ENCODE assay signal across 8 cellular contexts in the genomic region with DNA sequence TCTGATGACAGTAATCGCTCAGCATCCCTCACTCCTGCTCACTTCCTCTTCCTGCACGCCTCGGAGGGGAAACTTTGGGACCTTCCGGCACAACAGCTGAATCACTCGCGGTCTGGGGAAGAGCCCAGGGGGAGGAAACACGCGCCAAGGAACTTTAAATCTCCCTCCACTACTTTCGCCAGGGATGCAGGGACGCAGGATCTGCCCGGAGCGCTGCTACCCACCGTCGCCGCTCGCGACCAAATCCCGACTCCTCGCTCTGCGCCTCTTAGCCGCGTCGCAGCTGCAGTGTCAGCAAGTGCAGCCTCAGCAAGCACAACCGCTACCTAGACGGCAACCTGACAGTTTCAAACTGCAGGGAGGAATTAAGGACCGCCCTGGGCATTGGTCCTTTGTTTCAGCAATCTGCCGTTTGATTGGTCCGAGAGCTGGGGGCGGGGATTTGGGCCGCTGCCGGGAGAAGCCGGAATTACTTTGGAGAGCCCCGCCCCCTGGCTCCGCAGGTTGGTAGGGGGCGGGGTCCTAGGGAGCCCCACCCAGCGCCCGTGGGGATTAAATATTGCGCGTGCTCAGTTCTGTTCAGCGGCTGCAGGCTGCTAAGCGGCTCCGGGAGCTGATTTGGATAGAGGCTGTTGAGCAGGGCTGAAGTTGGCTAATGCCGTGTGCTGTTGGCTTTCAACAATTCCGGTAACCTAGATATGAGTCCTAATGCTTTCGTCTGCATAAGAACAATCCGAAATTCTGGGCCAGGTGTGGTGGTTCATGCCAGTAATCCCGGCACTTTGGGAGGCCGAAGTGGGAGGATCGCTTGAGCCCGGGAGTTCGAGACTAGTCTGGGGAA. TPM values are rescaled to one million over a fixed set of nuclear protein-coding genes. Genes with fewer than 3 reads are reported as not detected.
DNase-seq lines count a peak whose midpoint lies in the region; ATAC-seq and FAIRE-seq lines count a peak whose summit lies in the region.

A gene with protein sequence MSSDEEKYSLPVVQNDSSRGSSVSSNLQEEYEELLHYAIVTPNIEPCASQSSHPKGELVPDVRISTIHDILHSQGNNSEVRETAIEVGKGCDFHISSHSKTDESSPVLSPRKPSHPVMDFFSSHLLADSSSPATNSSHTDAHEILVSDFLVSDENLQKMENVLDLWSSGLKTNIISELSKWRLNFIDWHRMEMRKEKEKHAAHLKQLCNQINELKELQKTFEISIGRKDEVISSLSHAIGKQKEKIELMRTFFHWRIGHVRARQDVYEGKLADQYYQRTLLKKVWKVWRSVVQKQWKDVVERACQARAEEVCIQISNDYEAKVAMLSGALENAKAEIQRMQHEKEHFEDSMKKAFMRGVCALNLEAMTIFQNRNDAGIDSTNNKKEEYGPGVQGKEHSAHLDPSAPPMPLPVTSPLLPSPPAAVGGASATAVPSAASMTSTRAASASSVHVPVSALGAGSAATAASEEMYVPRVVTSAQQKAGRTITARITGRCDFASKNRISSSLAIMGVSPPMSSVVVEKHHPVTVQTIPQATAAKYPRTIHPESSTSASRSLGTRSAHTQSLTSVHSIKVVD (minus strand): TSS at position 356 of the 841 bp plus-strand sequence. CDS start 4,500 bp downstream, outside the sequence.

- peaks cover 28% of the 10 kb centered on the region for H3K36me3 ChIP-seq in KOPT-K1 (ENCODE audit: insufficient read depth, low read length)
- H3K36me3 ChIP-seq in muscle layer of colon (ENCODE audit: insufficient read depth, low read length) = peaks cover 4% of the 10 kb centered on the region

- H3K4me1 Mint-ChIP-seq in activated T-cell treated with anti-CD3 and anti-CD28 coated beads, Interleukin-2, amount 50 U/mL, for 72 hours (ENCODE audit: low read depth) = peaks cover 41% of the 10 kb centered on the region

- peaks cover 10 to 22% of the 10 kb centered on the region in 2 donors for H3K36me3 Mint-ChIP-seq in activated T-cell treated with anti-CD3 and anti-CD28 coated beads, Interleukin-2, amount 50 U/mL, for 72 hours (ENCODE audit: insufficient read depth in 2 of 2)

- H3K27ac Mint-ChIP-seq in activated T-cell treated with anti-CD3 and anti-CD28 coated beads, Interleukin-2, amount 50 U/mL, for 72 hours = peak within 1 kb of the TSS; percentile 95

- no peaks in the 10 kb centered on the region for H3K9me3 ChIP-seq in KOPT-K1 (ENCODE audit: insufficient read depth, low read length, poor library complexity, severe bottlenecking)
- H3K9me3 ChIP-seq in muscle layer of colon (ENCODE audit: low read length) = no peaks in the 10 kb centered on the region

- DNase-seq in DMS79 (lab: John Stamatoyannopoulos, UW) (peak; percentile 78), RCC 7860 (ENCODE audit: low spot score) (peak; percentile 87)
- DNase-seq in activated T-cell treated with anti-CD3 and anti-CD28 coated beads, Interleukin-2, amount 50 U/mL, for 72 hours = peak; percentile 98 to 99
- peak; percentile 97 for DNase-seq in stimulated activated CD8-positive, alpha-beta memory T cell treated with anti-CD3 and anti-CD28 coated beads, Interleukin-7, amount 100 ng/mL, for 24 hours (ENCODE audit: low read depth)

- peaks cover 11% of the 10 kb centered on the region for H3K4me1 ChIP-seq in muscle layer of colon (ENCODE audit: insufficient read depth, low read length)

- H3K27ac ChIP-seq in KOPT-K1 (ENCODE audit: low read depth, low read length, poor library complexity, severe bottlenecking) (peak within 1 kb of the TSS; percentile 91), muscle layer of colon (ENCODE audit: low read depth, low read length) (peak within 1 kb of the TSS; percentile 76)

- FAIRE-seq in RCC 7860 (lab: Jason Lieb, UNC) = peak; percentile 81

- no peaks in the 10 kb centered on the region for H3K9me3 Mint-ChIP-seq in activated T-cell treated with anti-CD3 and anti-CD28 coated beads, Interleukin-2, amount 50 U/mL, for 72 hours

- H3K4me3 ChIP-seq in muscle layer of colon (ENCODE audit: low read depth in 1 of 2, low read length in 2 of 2) = peak within 1 kb of the TSS; percentile 92 to 97

- ATAC-seq in GM21786 (IDR thresholded peaks at IDR 0.05; ENCODE audit: unreplicated experiment) (peak; percentile 89), esophagus mucosa (peak; percentile 100)
- ATAC-seq in activated T-cell treated with anti-CD3 and anti-CD28 coated beads, Interleukin-2, amount 50 U/mL, for 72 hours (replicated peaks in 1 of 2) = peak; percentile 96

- peak within 1 kb of the TSS; percentile 96 to 97 for H3K4me3 Mint-ChIP-seq in activated T-cell treated with anti-CD3 and anti-CD28 coated beads, Interleukin-2, amount 50 U/mL, for 72 hours

- H3K9ac ChIP-seq in muscle layer of colon (ENCODE audit: low read length) = peak within 1 kb of the TSS; percentile 63

- no peaks in the 10 kb centered on the region for H3K27me3 Mint-ChIP-seq in activated T-cell treated with anti-CD3 and anti-CD28 coated beads, Interleukin-2, amount 50 U/mL, for 72 hours (ENCODE audit: low read depth)

- no peaks in the 10 kb centered on the region for H3K27me3 ChIP-seq in muscle layer of colon (ENCODE audit: control insufficient read depth in 1 of 2, insufficient read depth in 2 of 2, low read length in 2 of 2)

RNA-seq across cellular contexts. Expression of the gene that starts here (rescaled TPM):
- 10 to 100 TPM; 27.7 to 36.5 TPM for total RNA-seq in activated T-cell treated with anti-CD3 and anti-CD28 coated beads, Interleukin-2, amount 50 U/mL, for 72 hours
- 5.5 TPM for total RNA-seq in esophagus mucosa

Comparison
In these comparisons a context has a peak if more than half of its experiments do, and no peak if none do; other contexts are left out.
1. Peak in every context shown above with its lines: DNase-seq, ATAC-seq, H3K4me3 ChIP-seq and H3K27ac ChIP-seq.